In genomic region chrX:68286980-68287379, GRCh38 we compare ENCODE assay signal across 26 cellular contexts.
"Had no signal": no experiment of that assay in that cellular context is flagged by ENCODE, and none has a peak within 500 bp of the region (broad histone marks: within the 10 kb centered on the region; RNA-seq: fewer than 3 reads in every experiment).

No MANE protein-coding gene starts in this region.

- H3K4me3 ChIP-seq: pancreas, psoas muscle, right lobe of liver, sigmoid colon, stomach, thoracic aorta, thyroid gland, tibial nerve, upper lobe of left lung, vagina had no signal

- H3K9me3 ChIP-seq: neutrophil, pancreas, psoas muscle, right lobe of liver, sigmoid colon, stomach, thoracic aorta, thyroid gland, tibial nerve, upper lobe of left lung, vagina had no signal

- H3K27me3 Mint-ChIP-seq: stimulated activated naive CD8-positive, alpha-beta T cell treated with anti-CD3 and anti-CD28 coated beads, Interleukin-15, Interleukin-2, amounts not matched to agents 100 ng/mL and 50 ng/mL, for 24 hours had no signal

- H3K27ac Mint-ChIP-seq: nephron progenitor cell; stimulated activated effector memory CD8-positive, alpha-beta T cell treated with anti-CD3 and anti-CD28 coated beads, Interleukin-12 subunit alpha, Interleukin-12 subunit beta, amount 100 ng/mL, for 72 hours; stimulated activated naive B cell treated with anti-CD40 and anti-IgM and Interleukin-4, amounts not matched to agents 10 μg/mL and 1 μg/mL and 100 μg/mL, for 72 hours; stimulated activated naive CD8-positive, alpha-beta T cell treated with anti-CD3 and anti-CD28 coated beads, Interleukin-15, Interleukin-2, amounts not matched to agents 100 ng/mL and 50 ng/mL, for 24 hours had no signal

- DNase-seq: naive thymus-derived CD8-positive, alpha-beta T cell; nephron progenitor cell; nucleus accumbens; pancreas; psoas muscle; right cardiac atrium; right lobe of liver; sigmoid colon; small intestine; stimulated activated CD4-positive, alpha-beta T cell treated with anti-CD3 and anti-CD28 coated beads, Interleukin-15, amount 100 ng/mL, for 24 hours; stimulated activated CD4-positive, alpha-beta T cell treated with anti-CD3 and anti-CD28 coated beads, Interleukin-2, amount 100 ng/mL, for 24 hours; stimulated activated CD4-positive, alpha-beta T cell treated with anti-CD3 and anti-CD28 coated beads, Interleukin-2, amount 100 ng/mL, for 48 hours; stimulated activated CD4-positive, alpha-beta T cell treated with anti-CD3 and anti-CD28 coated beads, Interleukin-4, amount 100 ng/mL, for 24 hours; stimulated activated naive B cell treated with anti-CD40 and anti-IgM and Interleukin-4, amounts not matched to agents 10 μg/mL and 1 μg/mL and 100 μg/mL, for 72 hours; stimulated activated naive CD4-positive, alpha-beta T cell treated with Interleukin-2 at 50 U/mL for 16 hours; stomach; thyroid gland; trophoblast cell; upper lobe of left lung had no signal

- H3K36me3 ChIP-seq: neutrophil, pancreas, right lobe of liver, sigmoid colon, stomach, thoracic aorta, thyroid gland, tibial nerve, upper lobe of left lung, vagina had no signal

- H3K4me3 Mint-ChIP-seq: naive thymus-derived CD8-positive, alpha-beta T cell; nephron progenitor cell; neural crest cell; stimulated activated effector memory CD8-positive, alpha-beta T cell treated with anti-CD3 and anti-CD28 coated beads, Interleukin-12 subunit alpha, Interleukin-12 subunit beta, amount 100 ng/mL, for 72 hours; stimulated activated naive B cell treated with anti-CD40 and anti-IgM and Interleukin-4, amounts not matched to agents 10 μg/mL and 1 μg/mL and 100 μg/mL, for 72 hours; stimulated activated naive CD8-positive, alpha-beta T cell treated with anti-CD3 and anti-CD28 coated beads, Interleukin-15, Interleukin-2, amounts not matched to agents 100 ng/mL and 50 ng/mL, for 24 hours had no signal

- H3K36me3 Mint-ChIP-seq: naive thymus-derived CD8-positive, alpha-beta T cell; stimulated activated effector memory CD8-positive, alpha-beta T cell treated with anti-CD3 and anti-CD28 coated beads, Interleukin-12 subunit alpha, Interleukin-12 subunit beta, amount 100 ng/mL, for 72 hours; stimulated activated naive B cell treated with anti-CD40 and anti-IgM and Interleukin-4, amounts not matched to agents 10 μg/mL and 1 μg/mL and 100 μg/mL, for 72 hours had no signal

- ATAC-seq: naive thymus-derived CD8-positive, alpha-beta T cell; pancreas; psoas muscle; right cardiac atrium; right lobe of liver; stimulated activated effector memory CD8-positive, alpha-beta T cell treated with anti-CD3 and anti-CD28 coated beads, Interleukin-12 subunit alpha, Interleukin-12 subunit beta, amount 100 ng/mL, for 72 hours; stimulated activated naive B cell treated with anti-CD40 and anti-IgM and Interleukin-4, amounts not matched to agents 10 μg/mL and 1 μg/mL and 100 μg/mL, for 72 hours had no signal

- H3K4me1 Mint-ChIP-seq: naive thymus-derived CD8-positive, alpha-beta T cell; neural crest cell; stimulated activated effector memory CD8-positive, alpha-beta T cell treated with anti-CD3 and anti-CD28 coated beads, Interleukin-12 subunit alpha, Interleukin-12 subunit beta, amount 100 ng/mL, for 72 hours; stimulated activated naive B cell treated with anti-CD40 and anti-IgM and Interleukin-4, amounts not matched to agents 10 μg/mL and 1 μg/mL and 100 μg/mL, for 72 hours had no signal

- H3K4me1 ChIP-seq: pancreas, psoas muscle, right lobe of liver, sigmoid colon, stomach, thyroid gland, tibial nerve, upper lobe of left lung, vagina had no signal

- H3K27ac ChIP-seq: neutrophil, pancreas, psoas muscle, right lobe of liver, sigmoid colon, stomach, thoracic aorta, thyroid gland, upper lobe of left lung, vagina had no signal

- H3K9me3 Mint-ChIP-seq: neural crest cell; stimulated activated naive CD8-positive, alpha-beta T cell treated with anti-CD3 and anti-CD28 coated beads, Interleukin-15, Interleukin-2, amounts not matched to agents 100 ng/mL and 50 ng/mL, for 24 hours had no signal
